In the genomic region with DNA sequence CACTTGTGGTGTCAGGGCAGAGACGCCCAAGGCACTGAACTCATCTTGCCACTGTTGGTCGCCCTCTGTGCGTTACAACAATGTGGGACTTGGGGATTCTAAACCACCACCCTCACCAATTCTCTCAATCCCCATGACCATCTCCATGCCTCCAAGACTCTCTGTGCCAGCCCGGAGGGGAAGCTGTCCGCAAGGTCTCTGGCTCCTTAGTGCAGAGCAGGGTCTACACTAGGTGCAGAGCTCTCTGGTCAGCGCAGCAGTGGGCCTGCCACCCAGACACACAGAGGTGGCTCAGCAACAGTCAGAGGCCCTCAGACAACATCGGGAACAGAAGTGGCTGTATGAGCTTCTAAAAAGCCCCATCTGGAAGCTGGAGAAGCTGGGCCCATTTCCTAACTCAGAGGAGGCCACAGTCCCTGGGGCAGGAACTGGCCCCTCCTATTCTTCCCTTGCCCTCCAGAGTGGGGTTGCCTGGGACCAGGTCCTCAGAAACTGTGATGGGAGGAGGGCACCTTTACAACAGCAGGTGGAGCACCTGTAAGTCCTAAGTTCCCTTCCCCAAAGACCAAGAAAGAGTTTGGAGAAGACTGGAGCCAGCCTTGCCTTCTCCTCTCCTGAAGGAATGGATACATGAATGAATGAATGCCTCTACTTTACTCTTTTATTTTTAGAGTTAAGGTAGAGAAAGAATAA, we compare ENCODE assay signal across 18 cellular contexts. TPM values are rescaled to one million over a fixed set of nuclear protein-coding genes. Genes with fewer than 3 reads are reported as not detected.
DNase-seq lines count a peak whose midpoint lies in the region; ATAC-seq, FAIRE-seq and TF ChIP-seq lines count a peak whose summit lies in the region.
"Had no signal": no experiment of that assay in that cellular context is flagged by ENCODE, and none has a peak within 500 bp of the region (broad histone marks: within the 10 kb centered on the region; RNA-seq: fewer than 3 reads in every experiment).

No MANE protein-coding gene starts in this region.

- no peak overlapping the region for H3K14ac ChIP-seq in H1 (ENCODE audit: insufficient read length)

- no peak overlapping the region for H3K9ac ChIP-seq in H1 (replicated peaks in 1 of 4; ENCODE audit: extremely low read depth in 1 of 4, low read depth in 3 of 4, low read length in 3 of 4)
- H3K9ac ChIP-seq: SK-N-SH had no signal

- intact Hi-C loops in activated T-helper 1 cell treated with anti-CD3 and anti-CD28 coated beads, Interleukin-12 subunit alpha, Interleukin-12 subunit beta, Interleukin-2, Interleukin-4 antibody, amounts not matched to agents 30 ng/mL and 10 ng/mL and 1 ng/mL, durations not matched to agents 14 hours and 24 hours and 36 hours (cut with micrococcal nuclease), result no loop called here

- no peak for DNase-seq in GM10266 (ENCODE audit: extremely low spot score)
- no peak for DNase-seq in H1 (ENCODE audit: low read depth in 1 of 2, low spot score in 2 of 2)
- DNase-seq in progenitor cell of endocrine pancreas (ENCODE audit: low spot score, unreplicated experiment), result no peak
- no peak for DNase-seq in superior temporal gyrus (ENCODE audit: extremely low spot score)
- no peak for DNase-seq in DMS53 (lab: John Stamatoyannopoulos, UW)
- no peak for DNase-seq in activated T-helper 1 cell treated with anti-CD3 and anti-CD28 coated beads, Interleukin-12 subunit alpha, Interleukin-12 subunit beta, Interleukin-2, Interleukin-4 antibody, amounts not matched to agents 30 ng/mL and 10 ng/mL and 1 ng/mL, durations not matched to agents 14 hours and 24 hours and 36 hours (ENCODE audit: low spot score)
- DNase-seq: DMS 273 treated with DMSO at 0.1 percent for 48 hours, H7, NCI-H187 treated with DMSO at 0.1 percent for 48 hours, NCI-H446 treated with DMSO at 0.1 percent for 48 hours, NCI-H748 treated with DMSO at 0.1 percent for 48 hours, SHP77, SK-N-SH had no signal

- no peaks in the 10 kb centered on the region for H3K36me3 Mint-ChIP-seq in progenitor cell of endocrine pancreas (ENCODE audit: insufficient read depth)
- H3K36me3 Mint-ChIP-seq in activated T-helper 1 cell treated with anti-CD3 and anti-CD28 coated beads, Interleukin-12 subunit alpha, Interleukin-12 subunit beta, Interleukin-2, Interleukin-4 antibody, amounts not matched to agents 30 ng/mL and 10 ng/mL and 1 ng/mL, durations not matched to agents 14 hours and 24 hours and 36 hours (ENCODE audit: low read depth), result no peaks in the 10 kb centered on the region
- H3K36me3 Mint-ChIP-seq: CD14-positive monocyte, IgD-negative memory B cell had no signal

- no peak overlapping the region for H3K4me3 Mint-ChIP-seq in progenitor cell of endocrine pancreas (ENCODE audit: low read depth)
- no peak overlapping the region for H3K4me3 Mint-ChIP-seq in activated T-helper 1 cell treated with anti-CD3 and anti-CD28 coated beads, Interleukin-12 subunit alpha, Interleukin-12 subunit beta, Interleukin-2, Interleukin-4 antibody, amounts not matched to agents 30 ng/mL and 10 ng/mL and 1 ng/mL, durations not matched to agents 14 hours and 24 hours and 36 hours
- H3K4me3 Mint-ChIP-seq: CD14-positive monocyte, IgD-negative memory B cell had no signal

- no peak overlapping the region for H3K4ac ChIP-seq in H1 (replicated peaks; ENCODE audit: insufficient read length, low read depth, low read length)

- no peaks in the 10 kb centered on the region for H4K20me1 ChIP-seq in H1 (replicated peaks in 1 of 2; ENCODE audit: control insufficient read depth in 1 of 2, insufficient read depth in 2 of 2, low read length in 2 of 2)

- H3K18ac ChIP-seq in H1 (ENCODE audit: extremely low read depth, low read length), result no peak overlapping the region

- peaks cover 3% of the 10 kb centered on the region for H3K27me3 Mint-ChIP-seq in progenitor cell of endocrine pancreas
- peaks cover 16% of the 10 kb centered on the region for H3K27me3 Mint-ChIP-seq in activated T-helper 1 cell treated with anti-CD3 and anti-CD28 coated beads, Interleukin-12 subunit alpha, Interleukin-12 subunit beta, Interleukin-2, Interleukin-4 antibody, amounts not matched to agents 30 ng/mL and 10 ng/mL and 1 ng/mL, durations not matched to agents 14 hours and 24 hours and 36 hours (ENCODE audit: insufficient read depth)
- H3K27me3 Mint-ChIP-seq: IgD-negative memory B cell had no signal

- peaks cover 0 to 16% (median 4%) of the 10 kb centered on the region in 4 experiments; a peak in 4 of 7 replicates for H3K4me1 ChIP-seq in H1 (replicated peaks in 1 of 4; ENCODE audit: control insufficient read depth in 3 of 4, insufficient read depth in 4 of 4, low read length in 3 of 4)
- H3K4me1 ChIP-seq: Peyer's patch had no signal

- TF ChIP-seq CTCF in GM10266 (IDR thresholded peaks at IDR 0.05; ENCODE audit: control insufficient read depth, insufficient read depth, low read depth, missing control alignments), result peak; percentile 9
- TF ChIP-seq CTCF in H1 (IDR thresholded peaks at IDR 0.05; ENCODE audit: control extremely low read depth in 1 of 3, insufficient read depth in 1 of 3, low read depth in 1 of 3, low read length in 3 of 3), result peak in 1 of 3 experiments; percentile 4; a peak in 1 of 4 replicates
- TF ChIP-seq CTCF in progenitor cell of endocrine pancreas (IDR thresholded peaks at IDR 0.05; ENCODE audit: unreplicated experiment), result no peak

- no peaks in the 10 kb centered on the region; a peak in 1 of 7 replicates for H3K27me3 ChIP-seq in H1 (replicated peaks in 1 of 4; ENCODE audit: control insufficient read depth in 3 of 4, extremely low read depth in 1 of 4, insufficient read depth in 3 of 4, low read length in 3 of 4)
- H3K27me3 ChIP-seq: Peyer's patch had no signal

- no peak overlapping the region for H2BK120ac ChIP-seq in H1 (replicated peaks; ENCODE audit: low read depth, low read length)

- H2BK12ac ChIP-seq in H1 (ENCODE audit: low read depth, low read length), result no peak overlapping the region

- TF ChIP-seq RAD21 in Ishikawa (IDR thresholded peaks at IDR 0.05; ENCODE audit: low read depth), result peak; percentile 34
- peak in 1 of 2 experiments; percentile 20; a peak in 1 of 4 replicates for TF ChIP-seq RAD21 in H1 (IDR thresholded peaks at IDR 0.05 in 1 of 2, conservative IDR thresholded peaks at IDR 0.05 in 1 of 2; ENCODE audit: low read depth in 2 of 2, low read length in 2 of 2)

- no peak overlapping the region for H3K4me3 ChIP-seq in H1 (ENCODE audit: extremely low read depth in 1 of 4, insufficient read depth in 2 of 4, low read depth in 3 of 4, low read length in 4 of 4)
- H3K4me3 ChIP-seq: Peyer's patch had no signal

- TF ChIP-seq POLR2A in H1 (IDR thresholded peaks at IDR 0.05; ENCODE audit: control extremely low read depth in 1 of 2, low read depth in 2 of 2, low read length in 2 of 2), result no peak

- POLR2A ChIA-PET in H1 (lab: Charles Lee; ENCODE audit: partially characterized antibody), result interaction anchor here (0.5 to 0.6 kb wide), 2 partner anchors 261 to 624 kb away, joined by 3 read pairs; no protein-coding TSS in a partner anchor

- no peak overlapping the region for H2AFZ ChIP-seq in H1 (ENCODE audit: low read length)

- H3K79me2 ChIP-seq in H1 (ENCODE audit: control insufficient read depth in 1 of 2, insufficient read depth in 2 of 2, low read length in 2 of 2), result no peaks in the 10 kb centered on the region

- 0 out of 2 replicates have a peak overlapping the region, but pooled peaks have one; percentile 11 for H4K8ac ChIP-seq in H1 (ENCODE audit: extremely low read depth, insufficient read depth, low read length)

- H3K23me2 ChIP-seq in H1 (ENCODE audit: low read depth, low read length), result no peaks in the 10 kb centered on the region; the same call in 1 of the 2 replicates

- H4K5ac ChIP-seq in H1 (ENCODE audit: insufficient read length, low read depth, low read length), result no peak overlapping the region

- H3K9me3 ChIP-seq in H1 (ENCODE audit: insufficient read depth in 2 of 2, low read depth in 1 of 2, low read length in 1 of 2), result no peaks in the 10 kb centered on the region
- H3K9me3 ChIP-seq: Peyer's patch, SK-N-SH had no signal

- TF ChIP-seq EP300 in Ishikawa (IDR thresholded peaks at IDR 0.05; ENCODE audit: borderline replicate concordance) (no peak), H1 (IDR thresholded peaks at IDR 0.05; ENCODE audit: borderline replicate concordance in 1 of 2, low read depth in 2 of 2, low read length in 2 of 2) (no peak)

- H2BK5ac ChIP-seq in H1 (ENCODE audit: low read depth, low read length), result no peak overlapping the region

- no peak overlapping the region for H3K27ac ChIP-seq in H1 (ENCODE audit: low read depth, low read length)
- H3K27ac ChIP-seq: Peyer's patch had no signal

- no peak overlapping the region for H3K4me2 ChIP-seq in H1 (ENCODE audit: insufficient read depth in 1 of 2, low read depth in 2 of 2, low read length in 2 of 2)
- H3K4me2 ChIP-seq: SK-N-SH had no signal

- H3K56ac ChIP-seq in H1 (replicated peaks; ENCODE audit: insufficient read length, low read depth, low read length), result no peak overlapping the region

- H3K36me3 ChIP-seq in H1 (ENCODE audit: control insufficient read depth in 2 of 4, insufficient read depth in 4 of 4, low read length in 3 of 4), result no peaks in the 10 kb centered on the region
- H3K36me3 ChIP-seq: Peyer's patch had no signal

- no peak for FAIRE-seq in H1 (lab: Jason Lieb, UNC)

- ATAC-seq in GM18858 (IDR thresholded peaks at IDR 0.05; ENCODE audit: unreplicated experiment), result no peak

- H2BK20ac ChIP-seq in H1 (ENCODE audit: low read length), result 0 out of 2 replicates have a peak overlapping the region, but pooled peaks have one; percentile 16

- H2AK5ac ChIP-seq in H1 (ENCODE audit: low read depth, low read length), result no peak overlapping the region

- H3K79me1 ChIP-seq in H1 (ENCODE audit: low read depth, low read length), result no peaks in the 10 kb centered on the region

- 91% methylated on average over 7 of the region's 7 CpGs; no CpG with 5 or more reads in 1 of the 2 experiments for WGBS in H1 (ENCODE audit: extremely low coverage in 1 of 2, insufficient coverage in 1 of 2, insufficient read length in 1 of 2, insufficient replicate concordance in 2 of 2, low coverage in 1 of 2, low lambda C conversion rate in 2 of 2, missing lambda C conversion rate in 1 of 2), 2 experiments

- peak overlapping the region; percentile 85 for H3K27ac Mint-ChIP-seq in progenitor cell of endocrine pancreas
- no peak overlapping the region for H3K27ac Mint-ChIP-seq in activated T-helper 1 cell treated with anti-CD3 and anti-CD28 coated beads, Interleukin-12 subunit alpha, Interleukin-12 subunit beta, Interleukin-2, Interleukin-4 antibody, amounts not matched to agents 30 ng/mL and 10 ng/mL and 1 ng/mL, durations not matched to agents 14 hours and 24 hours and 36 hours
- H3K27ac Mint-ChIP-seq: CD14-positive monocyte, IgD-negative memory B cell had no signal

- no peak overlapping the region for H3K23ac ChIP-seq in H1 (ENCODE audit: insufficient read length)

- CTCF ChIA-PET in H1 (lab: Charles Lee; ENCODE audit: partially characterized antibody), result interaction anchor here (0.6 to 23.0 kb wide), 15 partner anchors 8 to 530 kb away, joined by 3 to 389 read pairs (median 4); a partner anchor contains a TSS

- H3K4me1 Mint-ChIP-seq in progenitor cell of endocrine pancreas (ENCODE audit: low read depth), result peaks cover 12% of the 10 kb centered on the region
- no peaks in the 10 kb centered on the region for H3K4me1 Mint-ChIP-seq in activated T-helper 1 cell treated with anti-CD3 and anti-CD28 coated beads, Interleukin-12 subunit alpha, Interleukin-12 subunit beta, Interleukin-2, Interleukin-4 antibody, amounts not matched to agents 30 ng/mL and 10 ng/mL and 1 ng/mL, durations not matched to agents 14 hours and 24 hours and 36 hours (ENCODE audit: low read depth)

- no peak overlapping the region for H4K91ac ChIP-seq in H1 (replicated peaks; ENCODE audit: insufficient read length, low read length)

- H3K9me3 Mint-ChIP-seq in progenitor cell of endocrine pancreas (ENCODE audit: low read depth), result no peaks in the 10 kb centered on the region
- no peaks in the 10 kb centered on the region for H3K9me3 Mint-ChIP-seq in activated T-helper 1 cell treated with anti-CD3 and anti-CD28 coated beads, Interleukin-12 subunit alpha, Interleukin-12 subunit beta, Interleukin-2, Interleukin-4 antibody, amounts not matched to agents 30 ng/mL and 10 ng/mL and 1 ng/mL, durations not matched to agents 14 hours and 24 hours and 36 hours
- H3K9me3 Mint-ChIP-seq: IgD-negative memory B cell had no signal

- no peak overlapping the region for H2BK15ac ChIP-seq in H1 (ENCODE audit: low read length)

RNA-seq across cellular contexts. Expression of a gene that starts 37.7 kb away (rescaled TPM):
- total RNA-seq in H1 (2021; fragmentation: NEBNext Ultra II Directional; extraction: Animal tissue kit (Norgen Biotek cat#: 25700)), result 4.5 and 5.7 TPM in 2 replicates
- polyA plus RNA-seq in H1 (2011; rRNA removed), result 2.9 and 3.5 TPM in 2 replicates
- 2.8 TPM for polyA plus RNA-seq in H1 (2011; cell fraction: cytosol; rRNA removed)
- polyA plus RNA-seq in H1 (2011; cell fraction: nucleus; rRNA removed), result 4.9 TPM
- 3.8 to 5.6 TPM (median 4.6 TPM) in 4 replicates for polyA plus RNA-seq in H1 (2012, experiment 1 of 2)
- polyA plus RNA-seq in H1 (2012, experiment 2 of 2), result 0.83 TPM
- polyA plus RNA-seq in H1 (2013, experiment 1 of 2), result 4.6 TPM
- polyA plus RNA-seq in H1 (2013, experiment 2 of 2), result 4.4 TPM
- 3.9 and 5.4 TPM in 2 replicates for polyA minus RNA-seq in H1 (2011; rRNA and poly(A)+ RNA removed)
- polyA minus RNA-seq in H1 (2011; cell fraction: cytosol; rRNA and poly(A)+ RNA removed), result 4.2 TPM
- 13.4 TPM for polyA minus RNA-seq in H1 (2011; cell fraction: nucleus; rRNA and poly(A)+ RNA removed)
- total RNA-seq in progenitor cell of endocrine pancreas, result 19.0 and 20.7 TPM in 2 replicates
- total RNA-seq in activated T-helper 1 cell treated with anti-CD3 and anti-CD28 coated beads, Interleukin-12 subunit alpha, Interleukin-12 subunit beta, Interleukin-2, Interleukin-4 antibody, amounts not matched to agents 30 ng/mL and 10 ng/mL and 1 ng/mL, durations not matched to agents 14 hours and 24 hours and 36 hours, result 27.3 and 28.5 TPM in 2 replicates
